In the genomic region with DNA sequence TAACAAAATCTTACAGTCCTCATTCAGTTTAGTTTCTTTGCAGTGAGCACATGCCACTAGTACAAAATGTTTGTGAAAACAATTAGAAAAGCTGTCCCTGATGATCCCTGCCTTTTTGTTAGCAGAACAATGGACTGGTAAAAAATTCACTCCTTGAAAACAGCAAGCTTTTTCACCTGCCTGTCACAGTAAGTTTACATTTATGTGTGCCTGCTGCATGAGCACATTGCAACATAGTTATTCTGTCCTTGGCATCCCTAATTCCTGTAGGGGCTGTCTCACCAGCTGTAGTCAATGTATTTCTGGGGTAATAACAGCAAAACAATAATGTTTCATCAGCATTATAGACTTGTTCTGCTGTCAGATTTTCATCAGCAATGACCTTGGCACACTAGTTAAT, we compare ENCODE assay signal across 31 cellular contexts.
"Had no signal": no experiment of that assay in that cellular context is flagged by ENCODE, and none has a peak within 500 bp of the region (broad histone marks: within the 10 kb centered on the region; RNA-seq: fewer than 3 reads in every experiment).

No MANE protein-coding gene starts in this region.

- H3K36me3 ChIP-seq: neural progenitor cell, ovary, spleen, suprapubic skin, tibial artery, transverse colon, upper lobe of right lung, uterus had no signal

- H3K9ac ChIP-seq: neural progenitor cell, parathyroid adenoma had no signal

- H3K27ac ChIP-seq: neural progenitor cell, ovary, parathyroid adenoma, psoas muscle, skin epidermis, spleen, suprapubic skin, testis, tibial artery, transverse colon, upper lobe of right lung, uterus had no signal

- H2AFZ ChIP-seq: neural progenitor cell, parathyroid adenoma had no signal

- H3K9me3 Mint-ChIP-seq: natural killer cell; nephron; neural progenitor cell; stimulated activated memory B cell treated with anti-CD40 and anti-IgM and Interleukin-4, amounts not matched to agents 10 μg/mL and 1 μg/mL and 100 μg/mL, for 72 hours; stimulated activated naive CD8-positive, alpha-beta T cell treated with anti-CD3 and anti-CD28 coated beads, Interleukin-15, amount 100 ng/mL, for 72 hours; type B pancreatic cell had no signal

- H3K4me3 Mint-ChIP-seq: natural killer cell; nephron; neural progenitor cell; stimulated activated memory B cell treated with anti-CD40 and anti-IgM and Interleukin-4, amounts not matched to agents 10 μg/mL and 1 μg/mL and 100 μg/mL, for 72 hours; stimulated activated naive CD8-positive, alpha-beta T cell treated with anti-CD3 and anti-CD28 coated beads, Interleukin-15, amount 100 ng/mL, for 72 hours; type B pancreatic cell had no signal

- H3K4me1 Mint-ChIP-seq: nephron; neural progenitor cell; stimulated activated memory B cell treated with anti-CD40 and anti-IgM and Interleukin-4, amounts not matched to agents 10 μg/mL and 1 μg/mL and 100 μg/mL, for 72 hours had no signal

- H3K4me1 ChIP-seq: neural progenitor cell, parathyroid adenoma, psoas muscle, suprapubic skin, testis, tibial artery, transverse colon, upper lobe of right lung, uterus had no signal

- H3K27ac Mint-ChIP-seq: natural killer cell; nephron; neural progenitor cell; progenitor cell of endocrine pancreas; stimulated activated memory B cell treated with anti-CD40 and anti-IgM and Interleukin-4, amounts not matched to agents 10 μg/mL and 1 μg/mL and 100 μg/mL, for 72 hours; stimulated activated naive CD8-positive, alpha-beta T cell treated with anti-CD3 and anti-CD28 coated beads, Interleukin-15, amount 100 ng/mL, for 72 hours; type B pancreatic cell had no signal

- DNase-seq: natural killer cell; occipital lobe; ovary; posterior cingulate gyrus; psoas muscle; right cardiac atrium; spleen; stimulated activated CD4-positive, alpha-beta T cell treated with anti-CD3 and anti-CD28 coated beads, Interleukin-12 subunit alpha, Interleukin-12 subunit beta, amount 100 ng/mL, for 4 hours; stimulated activated CD4-positive, alpha-beta T cell treated with anti-CD3 and anti-CD28 coated beads, Interleukin-1b, Interleukin-23, amount 100 ng/mL, for 48 hours; stimulated activated CD4-positive, alpha-beta T cell treated with anti-CD3 and anti-CD28 coated beads, Interleukin-4, amount 100 ng/mL, for 1 hour; stimulated activated CD4-positive, alpha-beta T cell treated with anti-CD3 and anti-CD28 coated beads, Interleukin-4, amount 100 ng/mL, for 4 hours; stimulated activated CD8-positive, alpha-beta memory T cell treated with anti-CD3 and anti-CD28 coated beads, Interleukin-4, amount 100 ng/mL, for 48 hours; stimulated activated naive CD4-positive, alpha-beta T cell; stimulated activated naive CD8-positive, alpha-beta T cell treated with anti-CD3 and anti-CD28 coated beads, Interleukin-15, amount 100 ng/mL, for 72 hours; stimulated activated naive CD8-positive, alpha-beta T cell treated with anti-CD3 and anti-CD28 coated beads, Interleukin-15, Interleukin-2, amounts not matched to agents 100 U/mL and 50 U/mL, for 24 hours; substantia nigra; testis; tibial artery; transverse colon; upper lobe of right lung; uterus had no signal

- ATAC-seq: natural killer cell; psoas muscle; right cardiac atrium; sciatic nerve; stimulated activated memory B cell treated with anti-CD40 and anti-IgM and Interleukin-4, amounts not matched to agents 10 μg/mL and 1 μg/mL and 100 μg/mL, for 72 hours; stimulated activated naive CD8-positive, alpha-beta T cell treated with anti-CD3 and anti-CD28 coated beads, Interleukin-15, amount 100 ng/mL, for 72 hours; stimulated activated naive CD8-positive, alpha-beta T cell treated with anti-CD3 and anti-CD28 coated beads, Interleukin-15, Interleukin-2, amounts not matched to agents 100 U/mL and 50 U/mL, for 24 hours; upper lobe of right lung had no signal

- H3K9me3 ChIP-seq: ovary, psoas muscle, spleen, suprapubic skin, testis, tibial artery, transverse colon, upper lobe of right lung, uterus had no signal

- H3K4me2 ChIP-seq: neural progenitor cell, smooth muscle cell had no signal

- H3K27me3 Mint-ChIP-seq: progenitor cell of endocrine pancreas; stimulated activated naive CD8-positive, alpha-beta T cell treated with anti-CD3 and anti-CD28 coated beads, Interleukin-15, amount 100 ng/mL, for 72 hours; type B pancreatic cell had no signal

- H3K36me3 Mint-ChIP-seq: natural killer cell; neural progenitor cell; stimulated activated memory B cell treated with anti-CD40 and anti-IgM and Interleukin-4, amounts not matched to agents 10 μg/mL and 1 μg/mL and 100 μg/mL, for 72 hours; type B pancreatic cell had no signal

- H3K27me3 ChIP-seq: neural progenitor cell, ovary, spleen, suprapubic skin, testis, tibial artery, transverse colon, upper lobe of right lung, uterus had no signal

- H3K4me3 ChIP-seq: neural progenitor cell, ovary, psoas muscle, skin epidermis, smooth muscle cell, spleen, suprapubic skin, testis, tibial artery, transverse colon, upper lobe of right lung, uterus had no signal
